19 cellular contexts compared by ENCODE assay signal in genomic region chr17:68709461-68709860, GRCh38.
DNase-seq lines count a peak whose midpoint lies in the region; ATAC-seq and TF ChIP-seq lines count a peak whose summit lies in the region.
"Had no signal": no experiment of that assay in that cellular context is flagged by ENCODE, and none has a peak within 500 bp of the region (broad histone marks: within the 10 kb centered on the region; RNA-seq: fewer than 3 reads in every experiment).

No MANE protein-coding gene starts in this region.

- no peak overlapping the region for H2BK120ac ChIP-seq in IMR-90 (ENCODE audit: low read depth, low read length)

- POLR2A ChIA-PET in IMR-90 (lab: Charles Lee; ENCODE audit: unreplicated experiment) (no interaction called here), T-cell (lab: Charles Lee) (no interaction called here)

- H4K20me1 ChIP-seq in IMR-90 (ENCODE audit: insufficient read depth, low read length) (no peaks in the 10 kb centered on the region), smooth muscle cell (ENCODE audit: low read depth) (no peaks in the 10 kb centered on the region)
- H4K20me1 ChIP-seq: BLaER1 had no signal

- peak overlapping the region; percentile 37; the same call in 1 of the 2 replicates for H3K18ac ChIP-seq in IMR-90 (ENCODE audit: low read depth, low read length)

- H2BK5ac ChIP-seq in IMR-90 (ENCODE audit: low read depth, low read length, poor library complexity, severe bottlenecking), result no peak overlapping the region

- CTCF ChIA-PET in IMR-90 (lab: Yijun Ruan, JAX), result interaction anchor here (0.6 kb wide), 1 partner anchor 19 kb away, joined by 3 read pairs; no protein-coding TSS in a partner anchor
- CTCF ChIA-PET in T-cell (lab: Charles Lee), result no interaction called here

- H3K79me2 ChIP-seq in smooth muscle cell (ENCODE audit: low read depth), result no peaks in the 10 kb centered on the region

- H2AK9ac ChIP-seq in IMR-90 (replicated peaks; ENCODE audit: low read depth, low read length, poor library complexity), result no peak overlapping the region

- no peak for TF ChIP-seq RAD21 in IMR-90 (IDR thresholded peaks at IDR 0.05; ENCODE audit: low read length)

- H3K36me3 Mint-ChIP-seq in immature natural killer cell (no peaks in the 10 kb centered on the region), T-cell (no peaks in the 10 kb centered on the region)
- H3K36me3 Mint-ChIP-seq: CD14-positive monocyte; CD4-positive, alpha-beta memory T cell had no signal

- ATAC-seq in IMR-90 (ENCODE audit: low read depth) (no peak), T-cell (replicated peaks in 1 of 4) (no peak), HG02970 (IDR thresholded peaks at IDR 0.05; ENCODE audit: low FRiP score, unreplicated experiment) (no peak)
- ATAC-seq: GM12878, K562 had no signal

- H3K9me3 Mint-ChIP-seq in immature natural killer cell (no peaks in the 10 kb centered on the region), T-cell (no peaks in the 10 kb centered on the region)
- H3K9me3 Mint-ChIP-seq: CD14-positive monocyte had no signal

- H2AFZ ChIP-seq in IMR-90 (replicated peaks; ENCODE audit: low read length, poor library complexity) (no peak overlapping the region), smooth muscle cell (ENCODE audit: low read depth) (no peak overlapping the region)

- peaks cover 22% of the 10 kb centered on the region for H3F3A ChIP-seq in smooth muscle cell (ENCODE audit: low read depth)

- H4K91ac ChIP-seq in IMR-90 (ENCODE audit: insufficient read depth, low read depth, low read length), result no peak overlapping the region

- TF ChIP-seq POLR2A in IMR-90 (IDR thresholded peaks at IDR 0.05; ENCODE audit: low read depth, low read length), result no peak

- dilution Hi-C loops in IMR-90 (cut with HindIII; ENCODE audit: low sequenced_read_pairs, unreplicated experiment), result no loop called here

- 0 out of 2 replicates have a peak, but pooled peaks cover 6% of the 10 kb centered on the region for H3K9me1 ChIP-seq in IMR-90 (ENCODE audit: insufficient read depth, low read length)

- H3K4me1 ChIP-seq in IMR-90 (ENCODE audit: control insufficient read depth, insufficient read depth, low read length) (peaks cover 7% of the 10 kb centered on the region; the same call in 1 of the 2 replicates), smooth muscle cell (ENCODE audit: low read depth) (peaks cover 6% of the 10 kb centered on the region)
- H3K4me1 ChIP-seq: BLaER1, HAP-1 had no signal

- H3K27ac Mint-ChIP-seq in immature natural killer cell (no peak overlapping the region), T-cell (no peak overlapping the region)
- H3K27ac Mint-ChIP-seq: CD14-positive monocyte; CD4-positive, alpha-beta memory T cell had no signal

- WGBS in IMR-90 (ENCODE audit: extremely low coverage in 2 of 2, insufficient read length in 1 of 2), 2 experiments, result 85% methylated on average over 4 of the region's 6 CpGs; no CpG with 5 or more reads in 1 of the 2 experiments
- WGBS in smooth muscle cell (ENCODE audit: low lambda C conversion rate), result 67% methylated on average over 6 of the region's 6 CpGs

- peak; percentile 27 for DNase-seq in EH (ENCODE audit: low read depth)
- no peak for DNase-seq in IMR-90
- DNase-seq in fibroblast of mammary gland (ENCODE audit: low read depth), result peak; percentile 57
- DNase-seq in smooth muscle cell (lab: John Stamatoyannopoulos, UW; ENCODE audit: unreplicated experiment), result no peak
- no peak for DNase-seq in dermis blood vessel endothelial cell
- no peak for DNase-seq in immature natural killer cell
- no peak for DNase-seq in T-cell
- DNase-seq: ACHN; CD4-positive, alpha-beta memory T cell; DMS153; DMS79; EL had no signal

- H3K79me1 ChIP-seq in IMR-90 (ENCODE audit: low read depth in 1 of 2, low read length in 2 of 2), result no peaks in the 10 kb centered on the region

- H2BK20ac ChIP-seq in IMR-90 (ENCODE audit: low read depth, low read length), result no peak overlapping the region

- no peak overlapping the region for H3K4me3 ChIP-seq in IMR-90 (ENCODE audit: insufficient read depth, low read depth, low read length)
- no peak overlapping the region for H3K4me3 ChIP-seq in fibroblast of mammary gland (ENCODE audit: control insufficient read depth, low read depth, low read length)
- H3K4me3 ChIP-seq in smooth muscle cell, result no peak overlapping the region
- H3K4me3 ChIP-seq: BLaER1, GM12878, HAP-1, K562 had no signal

- H3K27me3 ChIP-seq in IMR-90 (ENCODE audit: control insufficient read depth, insufficient read depth, low read length) (no peaks in the 10 kb centered on the region), smooth muscle cell (ENCODE audit: low read depth) (no peaks in the 10 kb centered on the region)
- H3K27me3 ChIP-seq: BLaER1 had no signal

- H3K36me3 ChIP-seq in IMR-90 (ENCODE audit: control insufficient read depth, insufficient read depth, low read length), result no peaks in the 10 kb centered on the region
- no peaks in the 10 kb centered on the region for H3K36me3 ChIP-seq in smooth muscle cell (ENCODE audit: low read depth)
- H3K36me3 ChIP-seq: BLaER1, HAP-1 had no signal

- TF ChIP-seq CTCF in IMR-90 (conservative IDR thresholded peaks at IDR 0.05; ENCODE audit: low read depth, low read length), result no peak
- no peak for TF ChIP-seq CTCF in fibroblast of mammary gland (conservative IDR thresholded peaks at IDR 0.05; ENCODE audit: control insufficient read depth, insufficient read depth, low read depth, low read length)
- TF ChIP-seq CTCF in smooth muscle cell (IDR thresholded peaks at IDR 0.05; ENCODE audit: borderline replicate concordance, insufficient read depth, poor library complexity, severe bottlenecking), result no peak

- no peak overlapping the region for H3K4me3 Mint-ChIP-seq in immature natural killer cell
- H3K4me3 Mint-ChIP-seq in T-cell, result no peak overlapping the region
- H3K4me3 Mint-ChIP-seq: CD14-positive monocyte; CD4-positive, alpha-beta memory T cell had no signal

- H3K9me3 ChIP-seq in IMR-90 (ENCODE audit: control insufficient read depth, insufficient read depth, low read length), result no peaks in the 10 kb centered on the region
- no peaks in the 10 kb centered on the region for H3K9me3 ChIP-seq in smooth muscle cell (replicated peaks; ENCODE audit: low read depth)
- H3K9me3 ChIP-seq: BLaER1, HAP-1 had no signal

- intact Hi-C loops in IMR-90 (cut with micrococcal nuclease), result no loop called here

- no peak overlapping the region for H3K4ac ChIP-seq in IMR-90 (ENCODE audit: low read depth, low read length)

- H3K14ac ChIP-seq in IMR-90 (replicated peaks; ENCODE audit: low read depth, low read length), result no peak overlapping the region

- H3K4me1 Mint-ChIP-seq in immature natural killer cell (no peaks in the 10 kb centered on the region), T-cell (no peaks in the 10 kb centered on the region)

- no peak overlapping the region for H3K23ac ChIP-seq in IMR-90 (ENCODE audit: low read depth, low read length)

- peak overlapping the region; percentile 59; the same call in 1 of the 2 replicates for H3K27ac ChIP-seq in IMR-90 (ENCODE audit: insufficient read depth, low read length)
- peak overlapping the region; percentile 64 for H3K27ac ChIP-seq in smooth muscle cell (ENCODE audit: low read depth)
- H3K27ac ChIP-seq: BLaER1, HL-60 had no signal

- in situ Hi-C loops in IMR-90 (cut with MboI; ENCODE audit: low sequenced_read_pairs), result no loop called here

- H3K4me2 ChIP-seq in IMR-90 (ENCODE audit: low read depth, low read length), result no peak overlapping the region
- H3K4me2 ChIP-seq in smooth muscle cell, result peak overlapping the region; percentile 76
- H3K4me2 ChIP-seq: BLaER1 had no signal

- peaks cover 6 to 10% (median 9%) of the 10 kb centered on the region in 3 donors for H3K27me3 Mint-ChIP-seq in immature natural killer cell (ENCODE audit: low read depth in 3 of 3)
- H3K27me3 Mint-ChIP-seq in T-cell, result peaks cover 29 to 30% of the 10 kb centered on the region in 2 donors

- no peak overlapping the region for H3K56ac ChIP-seq in IMR-90 (ENCODE audit: extremely low read depth, insufficient read depth, low read length)

- no peak overlapping the region; the same call in 1 of the 2 replicates for H4K5ac ChIP-seq in IMR-90 (ENCODE audit: low read depth, low read length)

- no peak overlapping the region; the same call in 2 of the 3 replicates for H2BK15ac ChIP-seq in IMR-90 (ENCODE audit: low read depth, low read length)

- BruUV-seq in IMR-90 (replicated peaks; lab: Mats Ljungman, UMichigan), result no TSS peak

- no peak overlapping the region for H3K9ac ChIP-seq in IMR-90 (ENCODE audit: low read depth, low read length)
- H3K9ac ChIP-seq in smooth muscle cell (ENCODE audit: low read depth), result no peak overlapping the region
- H3K9ac ChIP-seq: BLaER1 had no signal

- H2AK5ac ChIP-seq in IMR-90 (ENCODE audit: low read depth, low read length), result no peak overlapping the region

- H4K8ac ChIP-seq in IMR-90 (ENCODE audit: low read depth in 2 of 2, low read length in 2 of 2), result no peak overlapping the region

TF ChIP-seq in IMR-90, 13 proteins besides CTCF, POLR2A, EP300 and RAD21 (continues in another document):
- TF ChIP-seq FOS (IDR thresholded peaks at IDR 0.05; ENCODE audit: low read depth, low read length) (no peak), SMC3 (IDR thresholded peaks at IDR 0.05; ENCODE audit: low read depth, low read length) (no peak), ELK1 (IDR thresholded peaks at IDR 0.05; ENCODE audit: borderline replicate concordance, low read depth, low read length) (no peak), CHD1 (IDR thresholded peaks at IDR 0.05; ENCODE audit: low read depth, low read length) (no peak), RFX5 (IDR thresholded peaks at IDR 0.05; ENCODE audit: low read depth, low read length) (no peak), CEBPB (IDR thresholded peaks at IDR 0.05; ENCODE audit: low read depth, low read length) (no peak), MXI1 (IDR thresholded peaks at IDR 0.05; ENCODE audit: borderline replicate concordance, low read depth, low read length) (no peak), MAFK (IDR thresholded peaks at IDR 0.05; ENCODE audit: low read depth, low read length) (no peak), MAZ (IDR thresholded peaks at IDR 0.05; ENCODE audit: borderline replicate concordance, low read depth, low read length) (no peak)

Comparison
In these comparisons a context has a peak if more than half of its experiments do, and no peak if none do; other contexts are left out.
1. DNase-seq: peak in EH (single experiment) and fibroblast of mammary gland (single experiment); none in IMR-90 (single experiment), smooth muscle cell (single experiment), dermis blood vessel endothelial cell (single experiment), immature natural killer cell (0 of 3) and T-cell (0 of 34).